ENCODE assay signal across 8 cellular contexts in genomic region chr11:830295-831131, GRCh38. TPM values are rescaled to one million over a fixed set of nuclear protein-coding genes. Genes with fewer than 3 reads are reported as not detected.
DNase-seq lines count a peak whose midpoint lies in the region; ATAC-seq and TF ChIP-seq lines count a peak whose summit lies in the region.

No MANE protein-coding gene starts in this region.

- H3K9me2 ChIP-seq in SK-N-SH = no peaks in the 10 kb centered on the region
- no peaks in the 10 kb centered on the region for H3K9me2 ChIP-seq in hepatocyte (replicated peaks; ENCODE audit: insufficient read depth)

- H3K4me3 ChIP-seq in DND-41 (ENCODE audit: low read depth in 1 of 2, low read length in 2 of 2) = no peak overlapping the region
- H3K4me3 ChIP-seq in SK-N-SH (ENCODE audit: low read depth in 2 of 2, low read length in 1 of 2) = peak overlapping the region in 1 of 2 experiments; percentile 21; a peak in 1 of 4 replicates
- H3K4me3 ChIP-seq in astrocyte of the cerebellum (ENCODE audit: low read depth, low read length) = peak overlapping the region; percentile 30
- no peak overlapping the region for H3K4me3 ChIP-seq in hepatocyte
- no peak overlapping the region for H3K4me3 ChIP-seq in skeletal muscle satellite cell (ENCODE audit: low read length)

- POLR2A ChIA-PET in SK-N-SH (lab: Yijun Ruan, JAX) = interaction anchor here (1.2 to 2.2 kb wide), 3 partner anchors 10 to 12 kb away, joined by 5 to 9 read pairs (median 6); partner anchors contain the start of genes PNPLA2, POLR2L and TSPAN4

- H3K4me2 ChIP-seq in DND-41 (ENCODE audit: insufficient read depth, low read length) (no peak overlapping the region), SK-N-SH (peak overlapping the region; percentile 100), hepatocyte (peak overlapping the region; percentile 97), skeletal muscle satellite cell (ENCODE audit: low read length) (peak overlapping the region; percentile 98)

- DNase-seq in DND-41 (peak; percentile 54), SK-N-SH (peak; percentile 85), astrocyte of the cerebellum (ENCODE audit: low read depth) (no peak), hepatocyte (ENCODE audit: low spot score) (peak; percentile 90)

- H3F3A ChIP-seq in SK-N-SH (replicated peaks; ENCODE audit: insufficient read depth) = peaks cover 15% of the 10 kb centered on the region

- 71% methylated on average over 54 of the region's 78 CpGs for WGBS in SK-N-SH (ENCODE audit: low lambda C conversion rate)
- 5% methylated on average over 48 of the region's 78 CpGs for WGBS in hepatocyte (ENCODE audit: low lambda C conversion rate, missing lambda C conversion rate)

- CTCF ChIA-PET in SK-N-SH (lab: Yijun Ruan, JAX) = interaction anchor here (0.9 to 2.3 kb wide), 5 partner anchors 10 to 28 kb away, joined by 3 to 9 read pairs (median 3); partner anchors contain the start of genes PNPLA2 and RPLP2

- peaks cover 53% of the 10 kb centered on the region for H3K27me3 ChIP-seq in DND-41 (ENCODE audit: insufficient read depth, low read length, poor library complexity)
- no peaks in the 10 kb centered on the region for H3K27me3 ChIP-seq in SK-N-SH (ENCODE audit: insufficient read depth)
- H3K27me3 ChIP-seq in hepatocyte = peaks cover 21% of the 10 kb centered on the region
- H3K27me3 ChIP-seq in skeletal muscle satellite cell (ENCODE audit: control insufficient read depth, insufficient read depth, low read length) = peaks cover 2% of the 10 kb centered on the region

- in situ Hi-C loops in astrocyte of the cerebellum (cut with HindIII; ENCODE audit: low sequenced_read_pairs) = no loop called here

- no peaks in the 10 kb centered on the region for H3K9me3 ChIP-seq in DND-41 (ENCODE audit: insufficient read depth, low read length, severe bottlenecking)
- no peaks in the 10 kb centered on the region for H3K9me3 ChIP-seq in SK-N-SH
- no peaks in the 10 kb centered on the region for H3K9me3 ChIP-seq in hepatocyte (ENCODE audit: low read depth)
- no peaks in the 10 kb centered on the region for H3K9me3 ChIP-seq in skeletal muscle satellite cell (replicated peaks; ENCODE audit: low read length)

- H3K9ac ChIP-seq in DND-41 (ENCODE audit: low read depth, low read length) (no peak overlapping the region), SK-N-SH (no peak overlapping the region), skeletal muscle satellite cell (ENCODE audit: low read depth, low read length) (no peak overlapping the region)

- peaks cover under 1% of the 10 kb centered on the region; the same call in 1 of the 2 replicates for H3K36me3 ChIP-seq in DND-41 (ENCODE audit: insufficient read depth, low read length)
- peaks cover 0 to 2% of the 10 kb centered on the region in 2 experiments for H3K36me3 ChIP-seq in SK-N-SH (replicated peaks in 1 of 2; ENCODE audit: control insufficient read depth in 1 of 2, insufficient read depth in 2 of 2, low read length in 1 of 2)
- no peaks in the 10 kb centered on the region for H3K36me3 ChIP-seq in hepatocyte (replicated peaks; ENCODE audit: insufficient read depth, low read depth)
- peaks cover 4% of the 10 kb centered on the region for H3K36me3 ChIP-seq in skeletal muscle satellite cell (ENCODE audit: insufficient read depth, low read length)

- H2AFZ ChIP-seq in DND-41 (ENCODE audit: low read depth, low read length) (no peak overlapping the region), SK-N-SH (ENCODE audit: low read depth) (no peak overlapping the region), hepatocyte (no peak overlapping the region)

- ATAC-seq in DND-41 (ENCODE audit: insufficient read depth, low read depth) (peak; percentile 24; the same call in 2 of the 3 replicates), HG03521 (IDR thresholded peaks at IDR 0.05; ENCODE audit: unreplicated experiment) (peak; percentile 29), HG03457 (IDR thresholded peaks at IDR 0.05; ENCODE audit: unreplicated experiment) (no peak), HG03378 (IDR thresholded peaks at IDR 0.05; ENCODE audit: unreplicated experiment) (no peak)

- TF ChIP-seq CTCF in DND-41 (IDR thresholded peaks at IDR 0.05; ENCODE audit: borderline replicate concordance, extremely low read depth, low read length, poor library complexity, severe bottlenecking) (no peak), SK-N-SH (IDR thresholded peaks at IDR 0.05) (no peak), astrocyte of the cerebellum (IDR thresholded peaks at IDR 0.05; ENCODE audit: low read depth, low read length, missing control alignments) (no peak), hepatocyte (IDR thresholded peaks at IDR 0.05; ENCODE audit: poor library complexity) (no peak)

- H3K27ac ChIP-seq in DND-41 (ENCODE audit: low read length) (no peak overlapping the region), SK-N-SH (ENCODE audit: low read depth in 2 of 2, low read length in 1 of 2) (no peak overlapping the region), hepatocyte (no peak overlapping the region)

- TF ChIP-seq RAD21 in SK-N-SH (IDR thresholded peaks at IDR 0.05; ENCODE audit: low read length) = no peak

- H4K20me1 ChIP-seq in DND-41 (ENCODE audit: insufficient read depth, low read length) = peaks cover 15% of the 10 kb centered on the region
- H4K20me1 ChIP-seq in SK-N-SH (ENCODE audit: insufficient read depth) = peaks cover 15% of the 10 kb centered on the region
- peaks cover 17% of the 10 kb centered on the region for H4K20me1 ChIP-seq in hepatocyte (ENCODE audit: insufficient read depth, poor library complexity, severe bottlenecking)

- TF ChIP-seq EP300 in SK-N-SH (IDR thresholded peaks at IDR 0.05; ENCODE audit: borderline replicate concordance in 1 of 2, low read depth in 1 of 2, low read length in 1 of 2) = no peak

- no peaks in the 10 kb centered on the region for H3K79me2 ChIP-seq in DND-41 (ENCODE audit: insufficient read depth, low read length)
- H3K79me2 ChIP-seq in SK-N-SH (ENCODE audit: insufficient read depth) = peaks cover 42% of the 10 kb centered on the region
- peaks cover 22% of the 10 kb centered on the region for H3K79me2 ChIP-seq in hepatocyte

- peaks cover 35% of the 10 kb centered on the region for H3K4me1 ChIP-seq in DND-41 (ENCODE audit: insufficient read depth, low read length)
- peaks cover 14 to 37% of the 10 kb centered on the region in 2 experiments; a peak in 2 of 4 replicates for H3K4me1 ChIP-seq in SK-N-SH (ENCODE audit: control insufficient read depth in 1 of 2, insufficient read depth in 2 of 2, low read depth in 1 of 2, low read length in 1 of 2)
- H3K4me1 ChIP-seq in hepatocyte (ENCODE audit: insufficient read depth) = peaks cover 61% of the 10 kb centered on the region
- peaks cover 67% of the 10 kb centered on the region for H3K4me1 ChIP-seq in skeletal muscle satellite cell (ENCODE audit: control insufficient read depth, insufficient read depth, low read length)

TF ChIP-seq in SK-N-SH, 30 proteins besides CTCF, POLR2A, EP300 and RAD21:
- TF ChIP-seq USF1 (IDR thresholded peaks at IDR 0.05; ENCODE audit: borderline replicate concordance, low read depth) (peak; percentile 30; the same call in 1 of the 2 replicates), ZBTB33 (IDR thresholded peaks at IDR 0.05; ENCODE audit: borderline replicate concordance, low read depth) (no peak)
TF ChIP-seq in SK-N-SH: peak in this region for 1.

RNA-seq across cellular contexts. Expression of gene CD151, which starts 2.2 kb away (rescaled TPM):
- 922 and 1,149 TPM in 2 replicates for polyA plus RNA-seq in SK-N-SH (2012; rRNA removed)
- 364 and 668 TPM in 2 replicates for polyA plus RNA-seq in SK-N-SH (2012; cell fraction: cytosol; rRNA removed)
- polyA plus RNA-seq in SK-N-SH (2012; cell fraction: nucleus; rRNA removed) = 1,027 and 1,059 TPM in 2 replicates
- total RNA-seq in hepatocyte = 248 and 260 TPM in 2 replicates
- 356 and 392 TPM in 2 replicates for polyA plus RNA-seq in hepatocyte
- 301 and 379 TPM in 2 replicates for total RNA-seq in skeletal muscle satellite cell (2012; rRNA removed)

RNA-seq across cellular contexts. Expression of gene CRACR2B, which starts 2.8 kb away (rescaled TPM):
- 0.94 and 1.1 TPM in 2 replicates for polyA plus RNA-seq in SK-N-SH (2012; rRNA removed)
- polyA plus RNA-seq in SK-N-SH (2012; cell fraction: cytosol; rRNA removed) = 0.21 and 0.28 TPM in 2 replicates
- polyA plus RNA-seq in SK-N-SH (2012; cell fraction: nucleus; rRNA removed) = 3.8 and 5.0 TPM in 2 replicates
- 9.7 and 10.2 TPM in 2 replicates for total RNA-seq in hepatocyte
- 33.2 and 39.7 TPM in 2 replicates for polyA plus RNA-seq in hepatocyte
- 4.1 and 6.8 TPM in 2 replicates for total RNA-seq in skeletal muscle satellite cell (2012; rRNA removed)

RNA-seq across cellular contexts. Expression of gene PNPLA2, which starts 11.8 kb away (rescaled TPM):
- polyA plus RNA-seq in SK-N-SH (2012; rRNA removed) = 47.7 and 60.3 TPM in 2 replicates
- 24.0 and 41.7 TPM in 2 replicates for polyA plus RNA-seq in SK-N-SH (2012; cell fraction: cytosol; rRNA removed)
- 222 and 344 TPM in 2 replicates for polyA plus RNA-seq in SK-N-SH (2012; cell fraction: nucleus; rRNA removed)
- total RNA-seq in hepatocyte = 12.2 and 12.9 TPM in 2 replicates
- polyA plus RNA-seq in hepatocyte = 50.0 and 57.3 TPM in 2 replicates
- 35.0 and 39.8 TPM in 2 replicates for total RNA-seq in skeletal muscle satellite cell (2012; rRNA removed)

RNA-seq across cellular contexts. Expression of gene POLR2L, which starts 11.8 kb away (rescaled TPM):
- 287 and 540 TPM in 2 replicates for polyA plus RNA-seq in SK-N-SH (2012; rRNA removed)
- polyA plus RNA-seq in SK-N-SH (2012; cell fraction: cytosol; rRNA removed) = 228 and 230 TPM in 2 replicates
- polyA plus RNA-seq in SK-N-SH (2012; cell fraction: nucleus; rRNA removed) = 123 and 341 TPM in 2 replicates
- total RNA-seq in hepatocyte = 38.0 and 50.2 TPM in 2 replicates
- polyA plus RNA-seq in hepatocyte = 372 and 402 TPM in 2 replicates
- 122 and 169 TPM in 2 replicates for total RNA-seq in skeletal muscle satellite cell (2012; rRNA removed)

RNA-seq across cellular contexts. Expression of gene TSPAN4, which starts 12.1 kb away (rescaled TPM):
- polyA plus RNA-seq in SK-N-SH (2012; rRNA removed) (201 and 226 TPM in 2 replicates), hepatocyte (148 and 177 TPM in 2 replicates)
- 66.1 and 128 TPM in 2 replicates for polyA plus RNA-seq in SK-N-SH (2012; cell fraction: cytosol; rRNA removed)
- 521 and 832 TPM in 2 replicates for polyA plus RNA-seq in SK-N-SH (2012; cell fraction: nucleus; rRNA removed)
- 62.5 and 82.8 TPM in 2 replicates for total RNA-seq in hepatocyte
- total RNA-seq in skeletal muscle satellite cell (2012; rRNA removed) = 120 and 175 TPM in 2 replicates

Comparison
In these comparisons a context has a peak if more than half of its experiments do, and no peak if none do; other contexts are left out.
1. ATAC-seq: peak in DND-41 (single experiment) and HG03521 (single experiment); none in HG03457 (single experiment) and HG03378 (single experiment).